In the genomic region with DNA sequence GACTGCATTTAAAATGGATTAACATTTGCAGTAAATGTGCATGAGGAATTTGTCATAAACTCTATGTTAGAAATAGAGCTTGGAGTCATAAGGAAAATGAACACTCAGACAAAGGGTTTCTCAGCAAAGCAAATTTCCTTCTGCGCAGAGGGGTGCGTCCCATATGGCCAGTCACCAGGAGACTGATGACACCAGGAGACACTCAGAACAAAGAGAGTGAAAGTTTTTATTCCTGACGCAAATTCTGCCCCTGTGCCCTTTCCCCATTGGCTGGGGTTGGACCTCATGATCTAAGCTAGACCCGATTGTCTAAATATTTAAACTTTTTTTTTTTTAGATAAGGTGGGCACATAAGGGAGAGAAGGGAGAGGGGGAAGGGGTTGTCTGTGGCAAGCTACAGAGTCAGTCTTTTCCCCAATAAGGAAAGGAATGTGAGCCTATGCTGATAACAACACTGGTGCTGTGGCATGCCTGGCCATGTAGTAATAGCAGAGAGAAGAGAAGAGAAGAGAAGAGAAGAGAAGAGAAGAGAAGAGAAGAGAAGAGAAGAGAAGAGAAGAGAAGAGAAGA, we compare ENCODE assay signal across 17 cellular contexts.
DNase-seq lines count a peak whose midpoint lies in the region; ATAC-seq, FAIRE-seq and TF ChIP-seq lines count a peak whose summit lies in the region.
"Had no signal": no experiment of that assay in that cellular context is flagged by ENCODE, and none has a peak within 500 bp of the region (broad histone marks: within the 10 kb centered on the region; RNA-seq: fewer than 3 reads in every experiment).

No MANE protein-coding gene starts in this region.

- H3K27me3 Mint-ChIP-seq in type B pancreatic cell, result no peaks in the 10 kb centered on the region
- no peaks in the 10 kb centered on the region for H3K27me3 Mint-ChIP-seq in activated T-helper 1 cell treated with anti-CD3 and anti-CD28 coated beads, Interleukin-12 subunit alpha, Interleukin-12 subunit beta, Interleukin-2, Interleukin-4 antibody, amounts not matched to agents 30 ng/mL and 10 ng/mL and 1 ng/mL, durations not matched to agents 14 hours and 24 hours and 36 hours (ENCODE audit: insufficient read depth)
- H3K27me3 Mint-ChIP-seq: B cell; CD4-positive, alpha-beta memory T cell had no signal

- H3K27ac ChIP-seq in ascending aorta (peak overlapping the region; percentile 35 to 64), heart left ventricle (peak overlapping the region; percentile 19 to 96 (median 82)), small intestine (ENCODE audit: low read depth in 1 of 2, low read length in 1 of 2) (no peak overlapping the region)
- H3K27ac ChIP-seq: SJCRH30 had no signal

- ATAC-seq in heart left ventricle, result peak; percentile 92 to 98 (median 96)
- ATAC-seq: K562 had no signal

- TF ChIP-seq CTCF in ascending aorta (IDR thresholded peaks at IDR 0.05), result no peak
- TF ChIP-seq CTCF in heart left ventricle (IDR thresholded peaks at IDR 0.05), result no peak
- TF ChIP-seq CTCF in type B pancreatic cell (conservative IDR thresholded peaks at IDR 0.05), result no peak

- no peaks in the 10 kb centered on the region for H3K36me3 ChIP-seq in ascending aorta
- H3K36me3 ChIP-seq in heart left ventricle, result no peaks in the 10 kb centered on the region
- no peaks in the 10 kb centered on the region for H3K36me3 ChIP-seq in small intestine (ENCODE audit: control insufficient read depth in 2 of 2, insufficient read depth in 2 of 2, low read length in 2 of 2)
- H3K36me3 ChIP-seq: SJCRH30 had no signal

- no peaks in the 10 kb centered on the region for H3K36me3 Mint-ChIP-seq in type B pancreatic cell
- H3K36me3 Mint-ChIP-seq in activated T-helper 1 cell treated with anti-CD3 and anti-CD28 coated beads, Interleukin-12 subunit alpha, Interleukin-12 subunit beta, Interleukin-2, Interleukin-4 antibody, amounts not matched to agents 30 ng/mL and 10 ng/mL and 1 ng/mL, durations not matched to agents 14 hours and 24 hours and 36 hours (ENCODE audit: low read depth), result no peaks in the 10 kb centered on the region
- H3K36me3 Mint-ChIP-seq: CD4-positive, alpha-beta memory T cell had no signal

- intact Hi-C loops in ascending aorta (cut with DNase I) (no loop called here), heart left ventricle (cut with DNase I) (no loop called here)
- intact Hi-C loops in activated T-helper 1 cell treated with anti-CD3 and anti-CD28 coated beads, Interleukin-12 subunit alpha, Interleukin-12 subunit beta, Interleukin-2, Interleukin-4 antibody, amounts not matched to agents 30 ng/mL and 10 ng/mL and 1 ng/mL, durations not matched to agents 14 hours and 24 hours and 36 hours (cut with micrococcal nuclease), result no loop called here

- peak overlapping the region in 1 of 2 donors; percentile 0 for H3K4me3 ChIP-seq in ascending aorta
- H3K4me3 ChIP-seq in heart left ventricle, result peak overlapping the region in 8 of 12 donors; percentile 35 to 52 (median 42)
- H3K4me3 ChIP-seq in small intestine (ENCODE audit: low read depth in 1 of 2, low read length in 2 of 2), result no peak overlapping the region
- H3K4me3 ChIP-seq: K562, SJCRH30 had no signal

- no peak for DNase-seq in ascending aorta (ENCODE audit: low spot score in 2 of 2)
- peak in 4 of 5 donors; percentile 29 to 51 (median 41) for DNase-seq in heart left ventricle
- peak; percentile 55 for DNase-seq in islet precursor cell
- DNase-seq in type B pancreatic cell (ENCODE audit: extremely low spot score, unreplicated experiment), result no peak
- DNase-seq in SHP77 (lab: John Stamatoyannopoulos, UW), result no peak
- DNase-seq in activated T-helper 1 cell treated with anti-CD3 and anti-CD28 coated beads, Interleukin-12 subunit alpha, Interleukin-12 subunit beta, Interleukin-2, Interleukin-4 antibody, amounts not matched to agents 30 ng/mL and 10 ng/mL and 1 ng/mL, durations not matched to agents 14 hours and 24 hours and 36 hours (ENCODE audit: low spot score), result no peak
- DNase-seq in small intestine, result no peak
- DNase-seq: CD4-positive, alpha-beta memory T cell; DMS79; MV-4-11; NCI-H1417; NCI-H187 treated with DMSO at 0.1 percent for 48 hours; NCI-H69; SJCRH30 had no signal

- 25 to 42% (median 29%) methylated on average over 4 of the region's 4 CpGs for WGBS in heart left ventricle, 4 donors
- WGBS in small intestine, 3 donors, result 37 to 58% (median 50%) methylated on average over 4 of the region's 4 CpGs

- peak overlapping the region; percentile 21 for H3K27ac Mint-ChIP-seq in type B pancreatic cell
- H3K27ac Mint-ChIP-seq in activated T-helper 1 cell treated with anti-CD3 and anti-CD28 coated beads, Interleukin-12 subunit alpha, Interleukin-12 subunit beta, Interleukin-2, Interleukin-4 antibody, amounts not matched to agents 30 ng/mL and 10 ng/mL and 1 ng/mL, durations not matched to agents 14 hours and 24 hours and 36 hours, result no peak overlapping the region
- H3K27ac Mint-ChIP-seq: B cell; CD4-positive, alpha-beta memory T cell had no signal

- H3K4me1 ChIP-seq in ascending aorta (peaks cover 0 to 3% of the 10 kb centered on the region in 2 donors), heart left ventricle (no peaks in the 10 kb centered on the region), small intestine (ENCODE audit: control insufficient read depth in 2 of 2, insufficient read depth in 1 of 2, low read depth in 1 of 2, low read length in 1 of 2) (no peaks in the 10 kb centered on the region)
- H3K4me1 ChIP-seq: SJCRH30 had no signal

- no peak for FAIRE-seq in small intestine (lab: Jason Lieb, UNC)
- FAIRE-seq: D721Med, K562 had no signal

- TF ChIP-seq POLR2A in heart left ventricle (IDR thresholded peaks at IDR 0.05), result no peak

- H3K27me3 ChIP-seq in ascending aorta (no peaks in the 10 kb centered on the region), heart left ventricle (no peaks in the 10 kb centered on the region), small intestine (ENCODE audit: control insufficient read depth in 2 of 2, insufficient read depth in 2 of 2, low read length in 2 of 2) (no peaks in the 10 kb centered on the region)

- H3K9me3 ChIP-seq in ascending aorta (no peaks in the 10 kb centered on the region), heart left ventricle (peaks cover 0 to 10% (median 0%) of the 10 kb centered on the region in 12 donors), small intestine (ENCODE audit: control insufficient read depth, low read depth) (no peaks in the 10 kb centered on the region)
- H3K9me3 ChIP-seq: SJCRH30 had no signal

- H3K9me3 Mint-ChIP-seq in type B pancreatic cell, result no peaks in the 10 kb centered on the region
- H3K9me3 Mint-ChIP-seq in activated T-helper 1 cell treated with anti-CD3 and anti-CD28 coated beads, Interleukin-12 subunit alpha, Interleukin-12 subunit beta, Interleukin-2, Interleukin-4 antibody, amounts not matched to agents 30 ng/mL and 10 ng/mL and 1 ng/mL, durations not matched to agents 14 hours and 24 hours and 36 hours, result peaks cover 26% of the 10 kb centered on the region

- H3K4me3 Mint-ChIP-seq in type B pancreatic cell, result no peak overlapping the region
- H3K4me3 Mint-ChIP-seq in activated T-helper 1 cell treated with anti-CD3 and anti-CD28 coated beads, Interleukin-12 subunit alpha, Interleukin-12 subunit beta, Interleukin-2, Interleukin-4 antibody, amounts not matched to agents 30 ng/mL and 10 ng/mL and 1 ng/mL, durations not matched to agents 14 hours and 24 hours and 36 hours, result no peak overlapping the region
- H3K4me3 Mint-ChIP-seq: B cell; CD4-positive, alpha-beta memory T cell had no signal

- H3K4me1 Mint-ChIP-seq in type B pancreatic cell (ENCODE audit: unreplicated experiment), result no peaks in the 10 kb centered on the region
- H3K4me1 Mint-ChIP-seq in activated T-helper 1 cell treated with anti-CD3 and anti-CD28 coated beads, Interleukin-12 subunit alpha, Interleukin-12 subunit beta, Interleukin-2, Interleukin-4 antibody, amounts not matched to agents 30 ng/mL and 10 ng/mL and 1 ng/mL, durations not matched to agents 14 hours and 24 hours and 36 hours (ENCODE audit: low read depth), result no peaks in the 10 kb centered on the region
- H3K4me1 Mint-ChIP-seq: B cell; CD4-positive, alpha-beta memory T cell had no signal

Comparison
In these comparisons a context has a peak if more than half of its experiments do, and no peak if none do; other contexts are left out.
1. DNase-seq: peak in heart left ventricle (4 of 5) and islet precursor cell (single experiment); none in ascending aorta (0 of 2), type B pancreatic cell (single experiment), SHP77 (0 of 2), activated T-helper 1 cell treated with anti-CD3 and anti-CD28 coated beads, Interleukin-12 subunit alpha, Interleukin-12 subunit beta, Interleukin-2, Interleukin-4 antibody, amounts not matched to agents 30 ng/mL and 10 ng/mL and 1 ng/mL, durations not matched to agents 14 hours and 24 hours and 36 hours (single experiment) and small intestine (single experiment).
2. H3K27ac ChIP-seq: peak in ascending aorta (2 of 2) and heart left ventricle (12 of 12); none in small intestine (0 of 2).
3. H3K4me3 ChIP-seq: peak in heart left ventricle (8 of 12); none in small intestine (0 of 2).